ENCODE assay signal across 1 cellular context in the genomic region with DNA sequence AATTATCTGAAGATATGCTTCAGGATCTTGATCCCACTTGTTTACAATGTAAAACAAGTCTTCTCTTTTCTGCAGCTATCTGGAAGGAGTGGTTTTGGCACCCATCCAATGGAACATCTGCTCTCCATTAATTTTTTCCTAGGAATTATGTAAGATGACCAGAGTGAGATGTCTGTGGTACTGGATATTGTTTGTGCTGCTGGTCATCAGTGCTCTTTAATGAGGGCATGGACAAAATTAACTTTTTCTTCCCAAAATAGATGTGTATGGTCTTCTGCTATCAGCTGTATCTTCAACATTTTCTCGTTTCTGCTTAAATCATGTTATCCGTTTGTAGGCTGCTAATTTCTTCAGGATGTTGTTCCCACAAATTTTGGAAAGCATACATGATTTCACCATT.
TF ChIP-seq lines count a peak whose summit lies in the region.

No MANE protein-coding gene starts in this region.

TF ChIP-seq in H1, 55 proteins besides CTCF, POLR2A, EP300 and RAD21:
- TF ChIP-seq, protein P1, sequence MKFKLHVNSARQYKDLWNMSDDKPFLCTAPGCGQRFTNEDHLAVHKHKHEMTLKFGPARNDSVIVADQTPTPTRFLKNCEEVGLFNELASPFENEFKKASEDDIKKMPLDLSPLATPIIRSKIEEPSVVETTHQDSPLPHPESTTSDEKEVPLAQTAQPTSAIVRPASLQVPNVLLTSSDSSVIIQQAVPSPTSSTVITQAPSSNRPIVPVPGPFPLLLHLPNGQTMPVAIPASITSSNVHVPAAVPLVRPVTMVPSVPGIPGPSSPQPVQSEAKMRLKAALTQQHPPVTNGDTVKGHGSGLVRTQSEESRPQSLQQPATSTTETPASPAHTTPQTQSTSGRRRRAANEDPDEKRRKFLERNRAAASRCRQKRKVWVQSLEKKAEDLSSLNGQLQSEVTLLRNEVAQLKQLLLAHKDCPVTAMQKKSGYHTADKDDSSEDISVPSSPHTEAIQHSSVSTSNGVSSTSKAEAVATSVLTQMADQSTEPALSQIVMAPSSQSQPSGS (IDR thresholded peaks at IDR 0.05; ENCODE audit: low read length) = no peak
- TF ChIP-seq SUZ12 (IDR thresholded peaks at IDR 0.05; ENCODE audit: low read length) = no peak
